11 cellular contexts compared by ENCODE assay signal in genomic region chrX:131262738-131263679, GRCh38. TPM values are rescaled to one million over a fixed set of nuclear protein-coding genes. Genes with fewer than 3 reads are reported as not detected.
A peak's percentile ranks its signal among the peaks of the same experiment; 100 is the strongest.
DNase-seq lines count a peak whose midpoint lies in the region; ATAC-seq, FAIRE-seq and TF ChIP-seq lines count a peak whose summit lies in the region.
"Had no signal": no experiment of that assay in that cellular context is flagged by ENCODE, and none has a peak within 500 bp of the region (broad histone marks: within the 10 kb centered on the region; RNA-seq: fewer than 3 reads in every experiment).

No MANE protein-coding gene starts in this region.

- H3K36me3 Mint-ChIP-seq in stimulated activated memory B cell treated with anti-CD40 and anti-IgM and Interleukin-4, amounts not matched to agents 10 μg/mL and 1 μg/mL and 100 μg/mL, for 72 hours: no peaks in the 10 kb centered on the region

- intact Hi-C loops in PC-3 (cut with micrococcal nuclease): no loop called here

- TF ChIP-seq CTCF in 22Rv1 (IDR thresholded peaks at IDR 0.05) (peak; percentile 61), GM12874 (IDR thresholded peaks at IDR 0.05; ENCODE audit: insufficient read depth, low read depth, low read length) (peak; percentile 36; the same call in 1 of the 2 replicates), PC-3 (conservative IDR thresholded peaks at IDR 0.05; ENCODE audit: low read depth, low read length) (peak; percentile 60), epithelial cell of esophagus (IDR thresholded peaks at IDR 0.05; ENCODE audit: insufficient read depth, low read depth, low read length, missing control alignments) (no peak)

- DNase-seq in PC-3 (peak; percentile 47), epithelial cell of esophagus (ENCODE audit: low read depth) (peak; percentile 3), GM12892 (ENCODE audit: insufficient read length) (no peak), midbrain (lab: John Stamatoyannopoulos, UW) (no peak)

- BruUV-seq in PC-3 (replicated peaks; lab: Mats Ljungman, UMichigan): no TSS peak

- H3K27ac Mint-ChIP-seq in stimulated activated memory B cell treated with anti-CD40 and anti-IgM and Interleukin-4, amounts not matched to agents 10 μg/mL and 1 μg/mL and 100 μg/mL, for 72 hours: no peak overlapping the region

- H3K4me3 ChIP-seq in PC-3 (ENCODE audit: low read length): no peak overlapping the region
- no peak overlapping the region for H3K4me3 ChIP-seq in epithelial cell of esophagus (ENCODE audit: low read length)

- H3K4me1 Mint-ChIP-seq in stimulated activated memory B cell treated with anti-CD40 and anti-IgM and Interleukin-4, amounts not matched to agents 10 μg/mL and 1 μg/mL and 100 μg/mL, for 72 hours: no peaks in the 10 kb centered on the region

- TF ChIP-seq POLR2A in GM12892 (IDR thresholded peaks at IDR 0.05; ENCODE audit: low read depth, low read length): no peak

- H3K27ac ChIP-seq in 22Rv1 (no peak overlapping the region), PC-3 (ENCODE audit: low read length) (no peak overlapping the region)
- H3K27ac ChIP-seq: epithelial cell of prostate, HL-60, neutrophil had no signal

- no peak overlapping the region for H2AFZ ChIP-seq in PC-3 (ENCODE audit: low read length)

- no peak for ATAC-seq in PC-3
- no peak for ATAC-seq in HG02623 (IDR thresholded peaks at IDR 0.05; ENCODE audit: unreplicated experiment)
- no peak for ATAC-seq in stimulated activated memory B cell treated with anti-CD40 and anti-IgM and Interleukin-4, amounts not matched to agents 10 μg/mL and 1 μg/mL and 100 μg/mL, for 72 hours

- no peak for FAIRE-seq in GM12892 (lab: Jason Lieb, UNC)

- H3K4me3 Mint-ChIP-seq in stimulated activated memory B cell treated with anti-CD40 and anti-IgM and Interleukin-4, amounts not matched to agents 10 μg/mL and 1 μg/mL and 100 μg/mL, for 72 hours: no peak overlapping the region

- H3F3A ChIP-seq in PC-3 (ENCODE audit: low read length, unreplicated experiment): no peaks in the 10 kb centered on the region

- no peaks in the 10 kb centered on the region for H3K36me3 ChIP-seq in PC-3 (ENCODE audit: low read depth, low read length)
- H3K36me3 ChIP-seq: neutrophil had no signal

- no peaks in the 10 kb centered on the region for H3K9me3 Mint-ChIP-seq in stimulated activated memory B cell treated with anti-CD40 and anti-IgM and Interleukin-4, amounts not matched to agents 10 μg/mL and 1 μg/mL and 100 μg/mL, for 72 hours

- POLR2A ChIA-PET in PC-3 (lab: Charles Lee; ENCODE audit: unreplicated experiment): no interaction called here

- no peaks in the 10 kb centered on the region for H3K9me2 ChIP-seq in PC-3 (replicated peaks; ENCODE audit: low read length)

- H3K27me3 Mint-ChIP-seq in stimulated activated memory B cell treated with anti-CD40 and anti-IgM and Interleukin-4, amounts not matched to agents 10 μg/mL and 1 μg/mL and 100 μg/mL, for 72 hours: no peaks in the 10 kb centered on the region

- no peaks in the 10 kb centered on the region for H3K27me3 ChIP-seq in PC-3 (ENCODE audit: low read length)
- H3K27me3 ChIP-seq: neutrophil had no signal

- CTCF ChIA-PET in PC-3 (lab: Charles Lee): no interaction called here

- no peaks in the 10 kb centered on the region for H3K79me2 ChIP-seq in PC-3 (ENCODE audit: low read length)

- no peak overlapping the region for H3K9ac ChIP-seq in PC-3 (ENCODE audit: low read length)

- H3K9me3 ChIP-seq in PC-3 (ENCODE audit: low read length): no peaks in the 10 kb centered on the region
- H3K9me3 ChIP-seq: neutrophil had no signal

- no peaks in the 10 kb centered on the region for H4K20me1 ChIP-seq in PC-3 (ENCODE audit: low read length)

- no peak overlapping the region for H3K4me2 ChIP-seq in PC-3 (ENCODE audit: low read length)

- no peaks in the 10 kb centered on the region for H3K4me1 ChIP-seq in PC-3 (ENCODE audit: insufficient read depth, low read length)

RNA-seq across cellular contexts. Expression of gene IGSF1, which starts 26.1 kb away (rescaled TPM):
- not detected in 2 replicates for total RNA-seq in PC-3 (2014; rRNA removed)
- not detected for polyA plus RNA-seq in GM12892 (2012; ENCODE audit: missing spikeins)

Comparison
In these comparisons a context has a peak if more than half of its experiments do, and no peak if none do; other contexts are left out.
1. DNase-seq: peak in PC-3 (single experiment) and epithelial cell of esophagus (single experiment); none in GM12892 (single experiment) and midbrain (single experiment).